7 cellular contexts compared by ENCODE assay signal in genomic region chr14:99837822-99838221, GRCh38.
"Had no signal": no experiment of that assay in that cellular context is flagged by ENCODE, and none has a peak within 500 bp of the region (broad histone marks: within the 10 kb centered on the region; RNA-seq: fewer than 3 reads in every experiment).

No MANE protein-coding gene starts in this region.

- H3K27ac ChIP-seq: HL-60 had no signal

- H3K4me3 ChIP-seq: HAP-1 had no signal

- H3K36me3 ChIP-seq: HAP-1 had no signal

- H3K4me3 Mint-ChIP-seq: IgD-negative memory B cell had no signal

- H3K9me3 ChIP-seq: HAP-1 had no signal

- H2AFZ ChIP-seq: GM23338 had no signal

- H3K9me3 Mint-ChIP-seq: GM23338 had no signal

- DNase-seq: H7, KBM-7 had no signal

- H3K27ac Mint-ChIP-seq: IgD-negative memory B cell had no signal

- H3K4me1 Mint-ChIP-seq: IgD-negative memory B cell had no signal

- H3K36me3 Mint-ChIP-seq: IgD-negative memory B cell had no signal

- ATAC-seq: HCT116 had no signal
